In genomic region chr4:180057198-180057821, GRCh38 we compare ENCODE assay signal across 9 cellular contexts.
DNase-seq lines count a peak whose midpoint lies in the region; ATAC-seq lines count a peak whose summit lies in the region.
"Had no signal": no experiment of that assay in that cellular context is flagged by ENCODE, and none has a peak within 500 bp of the region (broad histone marks: within the 10 kb centered on the region; RNA-seq: fewer than 3 reads in every experiment).

No MANE protein-coding gene starts in this region.

- DNase-seq in stimulated activated naive CD8-positive, alpha-beta T cell treated with anti-CD3 and anti-CD28 coated beads, Interleukin-15, Interleukin-2, amounts not matched to agents 100 U/mL and 50 U/mL, for 24 hours: no peak
- peak in 1 of 2 experiments; percentile 2 for DNase-seq in SJCRH30
- DNase-seq in activated CD4-positive, alpha-beta memory T cell treated with anti-CD3 and anti-CD28 coated beads for 36 hours: no peak
- no peak for DNase-seq in posterior vena cava (ENCODE audit: low spot score)
- no peak for DNase-seq in NCI-H510A (lab: John Stamatoyannopoulos, UW)
- DNase-seq: activated T-cell treated with anti-CD3 and anti-CD28 coated beads, Interleukin-2, amount 50 U/mL, for 1 hour had no signal

- H3K27me3 ChIP-seq in SJCRH30: no peaks in the 10 kb centered on the region
- H3K27me3 ChIP-seq in iPS-20b (ENCODE audit: insufficient read depth, low read length): peaks cover 47% of the 10 kb centered on the region

- H3K4me3 ChIP-seq in SJCRH30: peak overlapping the region; percentile 60
- peak overlapping the region; percentile 78 for H3K4me3 ChIP-seq in iPS-20b (ENCODE audit: low read length)

- H3K9me3 ChIP-seq in SJCRH30 (replicated peaks) (no peaks in the 10 kb centered on the region), iPS-20b (ENCODE audit: insufficient read depth, low read depth, low read length) (no peaks in the 10 kb centered on the region)

- H3K9ac ChIP-seq in iPS-20b (ENCODE audit: low read depth, low read length): peak overlapping the region; percentile 54; the same call in 1 of the 2 replicates

- intact Hi-C loops in activated CD4-positive, alpha-beta memory T cell treated with anti-CD3 and anti-CD28 coated beads for 36 hours (cut with micrococcal nuclease): no loop called here
- intact Hi-C loops in posterior vena cava (cut with DNase I): no loop called here

- H3K9me3 Mint-ChIP-seq in stimulated activated naive CD8-positive, alpha-beta T cell treated with anti-CD3 and anti-CD28 coated beads, Interleukin-15, Interleukin-2, amounts not matched to agents 100 ng/mL and 50 ng/mL, for 24 hours: no peaks in the 10 kb centered on the region
- H3K9me3 Mint-ChIP-seq in activated CD4-positive, alpha-beta memory T cell treated with anti-CD3 and anti-CD28 coated beads for 36 hours: no peaks in the 10 kb centered on the region

- no peak for ATAC-seq in stimulated activated naive CD8-positive, alpha-beta T cell treated with anti-CD3 and anti-CD28 coated beads, Interleukin-15, Interleukin-2, amounts not matched to agents 100 U/mL and 50 U/mL, for 24 hours
- no peak for ATAC-seq in HG02610 (IDR thresholded peaks at IDR 0.05; ENCODE audit: unreplicated experiment)

- CTCF ChIA-PET in activated CD4-positive, alpha-beta memory T cell treated with anti-CD3 and anti-CD28 coated beads for 36 hours (lab: Charles Lee): no interaction called here

- POLR2A ChIA-PET in activated CD4-positive, alpha-beta memory T cell treated with anti-CD3 and anti-CD28 coated beads for 36 hours (lab: Charles Lee): no interaction called here

- peaks cover 53% of the 10 kb centered on the region for H3K27me3 Mint-ChIP-seq in stimulated activated naive CD8-positive, alpha-beta T cell treated with anti-CD3 and anti-CD28 coated beads, Interleukin-15, Interleukin-2, amounts not matched to agents 100 ng/mL and 50 ng/mL, for 24 hours
- peaks cover 36% of the 10 kb centered on the region for H3K27me3 Mint-ChIP-seq in activated CD4-positive, alpha-beta memory T cell treated with anti-CD3 and anti-CD28 coated beads for 36 hours

- H3K36me3 ChIP-seq in SJCRH30 (no peaks in the 10 kb centered on the region), iPS-20b (ENCODE audit: insufficient read depth, low read depth, low read length) (no peaks in the 10 kb centered on the region)

- H3K4me3 Mint-ChIP-seq in stimulated activated naive CD8-positive, alpha-beta T cell treated with anti-CD3 and anti-CD28 coated beads, Interleukin-15, Interleukin-2, amounts not matched to agents 100 ng/mL and 50 ng/mL, for 24 hours: peak overlapping the region; percentile 5
- no peak overlapping the region for H3K4me3 Mint-ChIP-seq in activated CD4-positive, alpha-beta memory T cell treated with anti-CD3 and anti-CD28 coated beads for 36 hours

- peaks cover 3% of the 10 kb centered on the region for H3K36me3 Mint-ChIP-seq in stimulated activated naive CD8-positive, alpha-beta T cell treated with anti-CD3 and anti-CD28 coated beads, Interleukin-15, Interleukin-2, amounts not matched to agents 100 ng/mL and 50 ng/mL, for 24 hours (ENCODE audit: low read depth)
- peaks cover 3% of the 10 kb centered on the region for H3K36me3 Mint-ChIP-seq in activated CD4-positive, alpha-beta memory T cell treated with anti-CD3 and anti-CD28 coated beads for 36 hours

- peaks cover 12% of the 10 kb centered on the region for H3K4me1 Mint-ChIP-seq in stimulated activated naive CD8-positive, alpha-beta T cell treated with anti-CD3 and anti-CD28 coated beads, Interleukin-15, Interleukin-2, amounts not matched to agents 100 ng/mL and 50 ng/mL, for 24 hours (ENCODE audit: low read depth)
- peaks cover 2% of the 10 kb centered on the region for H3K4me1 Mint-ChIP-seq in activated CD4-positive, alpha-beta memory T cell treated with anti-CD3 and anti-CD28 coated beads for 36 hours (ENCODE audit: low read depth)

- no peak overlapping the region for H3K27ac Mint-ChIP-seq in stimulated activated naive CD8-positive, alpha-beta T cell treated with anti-CD3 and anti-CD28 coated beads, Interleukin-15, Interleukin-2, amounts not matched to agents 100 ng/mL and 50 ng/mL, for 24 hours
- no peak overlapping the region for H3K27ac Mint-ChIP-seq in activated CD4-positive, alpha-beta memory T cell treated with anti-CD3 and anti-CD28 coated beads for 36 hours

- no peak overlapping the region for H3K27ac ChIP-seq in SJCRH30
- no peak overlapping the region for H3K27ac ChIP-seq in iPS-20b (ENCODE audit: low read length)

- no peaks in the 10 kb centered on the region for H3K4me1 ChIP-seq in SJCRH30
- no peaks in the 10 kb centered on the region; the same call in 1 of the 2 replicates for H3K4me1 ChIP-seq in iPS-20b (ENCODE audit: insufficient read depth, low read length)
